23 cellular contexts compared by ENCODE assay signal in the genomic region with DNA sequence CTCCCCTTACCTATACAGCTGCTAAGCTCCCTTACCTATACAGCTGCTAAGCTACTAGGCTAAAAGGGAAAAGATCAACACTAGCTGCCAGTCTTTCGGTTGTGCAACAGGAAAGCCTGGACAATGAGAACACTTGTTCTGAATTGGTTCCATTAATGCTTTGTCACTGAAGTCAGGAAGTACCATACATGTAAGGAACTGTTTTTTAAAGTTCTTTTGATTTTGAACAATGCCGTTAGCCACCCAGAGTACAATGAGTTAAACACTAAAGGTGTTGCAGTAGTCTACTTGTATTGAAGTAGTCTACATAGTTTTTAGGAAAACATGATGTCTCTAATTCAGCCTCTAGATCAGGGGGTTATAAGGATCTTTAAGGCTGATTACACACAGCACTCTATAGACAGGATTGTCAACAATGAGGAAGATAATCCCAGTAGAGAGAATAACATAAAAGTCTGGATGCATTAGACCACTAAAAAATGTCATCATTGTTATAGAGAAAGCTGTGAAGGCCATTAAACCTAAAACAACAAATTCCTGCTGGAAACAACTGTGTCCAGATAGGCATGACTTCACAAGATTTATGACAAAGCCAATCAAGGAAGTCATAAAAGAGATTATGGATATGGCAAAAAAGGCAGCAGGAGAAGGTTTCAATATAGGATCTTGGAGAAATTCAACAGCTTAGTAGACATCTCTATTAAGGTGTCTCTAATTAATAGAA.
DNase-seq lines count a peak whose midpoint lies in the region; TF ChIP-seq lines count a peak whose summit lies in the region.
"Had no signal": no experiment of that assay in that cellular context is flagged by ENCODE, and none has a peak within 500 bp of the region (broad histone marks: within the 10 kb centered on the region; RNA-seq: fewer than 3 reads in every experiment).

No MANE protein-coding gene starts in this region.

- no peaks in the 10 kb centered on the region for H3K27me3 ChIP-seq in transverse colon

- in situ Hi-C loops in transverse colon (cut with MboI; ENCODE audit: low pct_ligation_motif_present in 1 of 4, low pct_unique_long_range_greater_than_20kb in 1 of 4, low sequenced_read_pairs in 3 of 4) = no loop called here

- TF ChIP-seq POLR2A in transverse colon (IDR thresholded peaks at IDR 0.05) = no peak

- no peaks in the 10 kb centered on the region for H3K36me3 ChIP-seq in transverse colon

- no peak overlapping the region for H3K4me3 ChIP-seq in transverse colon
- H3K4me3 ChIP-seq: psoas muscle, SK-N-MC had no signal

- intact Hi-C loops in transverse colon (cut with DNase I; ENCODE audit: low total_unique reads) = no loop called here

- 7 to 36% methylated on average over 2 of the region's 2 CpGs for WGBS in transverse colon (ENCODE audit: low coverage in 1 of 2), 2 donors

- no peaks in the 10 kb centered on the region for H3K9me3 ChIP-seq in transverse colon
- H3K9me3 ChIP-seq: psoas muscle had no signal

- DNase-seq in NCI-H345 (lab: John Stamatoyannopoulos, UW) = peak; percentile 45
- no peak for DNase-seq in NCI-H345 treated with DMSO at 0.1 percent for 48 hours (lab: John Stamatoyannopoulos, UW; ENCODE audit: unreplicated experiment)
- peak; percentile 32 for DNase-seq in NCI-H774 (lab: John Stamatoyannopoulos, UW)
- peak; percentile 11 for DNase-seq in foreskin melanocyte
- DNase-seq in transverse colon = no peak
- DNase-seq in C1 segment of cervical spinal cord (lab: John Stamatoyannopoulos, UW) = no peak
- no peak for DNase-seq in D341Med (ENCODE audit: low spot score)
- no peak for DNase-seq in NCI-H82 treated with DMSO at 0.1 percent for 48 hours (lab: John Stamatoyannopoulos, UW; ENCODE audit: unreplicated experiment)
- DNase-seq: activated CD4-positive, alpha-beta T cell treated with anti-CD3 and anti-CD28 coated beads, Interleukin-2, amount 10 ng/mL, durations not matched to agents 24 days and 14 days; activated naive CD4-positive, alpha-beta T cell treated with anti-CD3 and anti-CD28 coated beads, Interleukin-2, amount 10 ng/mL, durations not matched to agents 7 days and 5 days; amygdala; CD8-positive, alpha-beta memory T cell; DND-41; endodermal cell; H9; NCI-H1417 treated with DMSO at 0.1 percent for 48 hours; NCI-H2107; NCI-H524 treated with DMSO at 0.1 percent for 48 hours; psoas muscle; stimulated activated CD8-positive, alpha-beta memory T cell treated with anti-CD3 and anti-CD28 coated beads, Interleukin-4, amount 100 ng/mL, for 48 hours; T-helper 2 cell had no signal

- TF ChIP-seq EP300 in transverse colon (IDR thresholded peaks at IDR 0.05; ENCODE audit: low read depth) = no peak

- peak overlapping the region; percentile 19 to 60 (median 38) for H3K27ac ChIP-seq in transverse colon
- H3K27ac ChIP-seq: psoas muscle, RWPE1, SK-N-MC had no signal

- TF ChIP-seq CTCF in transverse colon (IDR thresholded peaks at IDR 0.05) = no peak

- H3K4me1 ChIP-seq in transverse colon = peaks cover 0 to 20% (median 7%) of the 10 kb centered on the region in 4 donors
- H3K4me1 ChIP-seq: psoas muscle had no signal

Comparison
In these comparisons a context has a peak if more than half of its experiments do, and no peak if none do; other contexts are left out.
1. DNase-seq: peak in NCI-H345 (single experiment), NCI-H774 (single experiment) and foreskin melanocyte (single experiment); none in NCI-H345 treated with DMSO at 0.1 percent for 48 hours (single experiment), transverse colon (single experiment), C1 segment of cervical spinal cord (0 of 14), D341Med (single experiment) and NCI-H82 treated with DMSO at 0.1 percent for 48 hours (single experiment).